Comparison of ENCODE assay signal across 27 cellular contexts in the genomic region with DNA sequence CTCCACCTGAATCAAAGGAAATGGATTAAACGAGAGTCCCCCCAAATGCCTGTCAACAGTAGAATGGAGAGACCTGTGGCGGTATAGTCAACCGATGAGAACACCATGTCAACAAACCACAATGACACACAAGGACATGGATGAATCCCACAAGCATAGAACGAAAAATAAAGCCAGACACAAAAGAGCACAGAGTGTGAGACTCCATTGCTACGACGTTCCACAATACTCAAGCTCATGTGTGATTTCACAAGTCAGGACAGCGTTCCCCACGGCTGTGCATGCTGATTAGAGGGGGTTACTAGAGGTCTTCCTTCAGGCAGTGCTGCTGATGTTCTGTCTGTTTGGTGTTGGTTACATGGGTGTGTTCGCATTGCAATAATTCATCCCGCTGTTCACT. TPM values are rescaled to one million over a fixed set of nuclear protein-coding genes. Genes with fewer than 3 reads are reported as not detected.
DNase-seq lines count a peak whose midpoint lies in the region; ATAC-seq, FAIRE-seq and TF ChIP-seq lines count a peak whose summit lies in the region.
"Had no signal": no experiment of that assay in that cellular context is flagged by ENCODE, and none has a peak within 500 bp of the region (broad histone marks: within the 10 kb centered on the region; RNA-seq: fewer than 3 reads in every experiment).

No MANE protein-coding gene starts in this region.

- H2AFZ ChIP-seq in HepG2 (ENCODE audit: low read length) = no peak overlapping the region
- H2AFZ ChIP-seq: hepatocyte had no signal

- peak in 1 of 3 donors; percentile 8 for DNase-seq in right lobe of liver
- DNase-seq in HepG2 (ENCODE audit: low spot score) = no peak
- no peak for DNase-seq in left cardiac atrium
- DNase-seq in WTC11 (ENCODE audit: low spot score) = no peak
- DNase-seq in transverse colon = no peak
- no peak for DNase-seq in NCI-H345 treated with DMSO at 0.1 percent for 48 hours (lab: John Stamatoyannopoulos, UW; ENCODE audit: unreplicated experiment)
- DNase-seq: activated CD4-positive, CD25-positive, alpha-beta regulatory T cell treated with anti-CD3 and anti-CD28 coated beads, Interleukin-2, amount 50 U/mL, for 72 hours; activated CD8-positive, alpha-beta memory T cell treated with anti-CD3 and anti-CD28 coated beads, Interleukin-2, amount 10 ng/mL, durations not matched to agents 7 days and 5 days; activated effector memory CD4-positive, alpha-beta T cell treated with anti-CD3 and anti-CD28 coated beads, Interleukin-2, amount 50 U/mL, for 16 hours; CD4-positive, CD25-positive, alpha-beta regulatory T cell; DMS79; islet precursor cell; KG1; NCI-H1092 treated with DMSO at 0.1 percent for 48 hours; NCI-H2107; NCI-H526; T-helper 9 cell had no signal

- H3K9me3 Mint-ChIP-seq in WTC11 = peaks cover 6% of the 10 kb centered on the region
- H3K9me3 Mint-ChIP-seq: stimulated activated naive CD8-positive, alpha-beta T cell treated with anti-CD3 and anti-CD28 coated beads, Interleukin-15, Interleukin-2, amounts not matched to agents 100 ng/mL and 50 ng/mL, for 24 hours had no signal

- no peaks in the 10 kb centered on the region for H3K79me2 ChIP-seq in HepG2 (ENCODE audit: insufficient read depth, low read length)
- H3K79me2 ChIP-seq: hepatocyte had no signal

- ATAC-seq in right lobe of liver = peak; percentile 28 to 77 (median 46)
- ATAC-seq in HepG2 = no peak
- peak; percentile 72 to 73 for ATAC-seq in left cardiac atrium
- ATAC-seq in WTC11 = no peak
- ATAC-seq: activated CD8-positive, alpha-beta memory T cell treated with anti-CD3 and anti-CD28 coated beads, Interleukin-2, amount 10 ng/mL, durations not matched to agents 7 days and 5 days had no signal

- no peak overlapping the region for H3K4me3 Mint-ChIP-seq in WTC11
- H3K4me3 Mint-ChIP-seq: activated CD8-positive, alpha-beta memory T cell treated with anti-CD3 and anti-CD28 coated beads, Interleukin-2, amount 10 ng/mL, durations not matched to agents 7 days and 5 days; CD4-positive, CD25-positive, alpha-beta regulatory T cell; nephron; stimulated activated naive CD8-positive, alpha-beta T cell treated with anti-CD3 and anti-CD28 coated beads, Interleukin-15, Interleukin-2, amounts not matched to agents 100 ng/mL and 50 ng/mL, for 24 hours had no signal

- in situ Hi-C loops in HepG2 (cut with HindIII; ENCODE audit: extremely low pct_ligation_motif_present, low pct_unique_long_range_greater_than_20kb) (no loop called here), transverse colon (cut with MboI; ENCODE audit: low pct_ligation_motif_present in 1 of 4, low pct_unique_long_range_greater_than_20kb in 1 of 4, low sequenced_read_pairs in 3 of 4) (no loop called here)

- no peaks in the 10 kb centered on the region for H4K20me1 ChIP-seq in HepG2 (ENCODE audit: insufficient read depth, low read length)

- H3K27me3 ChIP-seq in right lobe of liver (no peaks in the 10 kb centered on the region), HepG2 (ENCODE audit: control insufficient read depth in 1 of 2, insufficient read depth in 2 of 2, low read length in 2 of 2) (peaks cover 0 to 16% of the 10 kb centered on the region in 2 experiments; a peak in 2 of 5 replicates), transverse colon (no peaks in the 10 kb centered on the region)
- H3K27me3 ChIP-seq: hepatocyte, upper lobe of right lung had no signal

- WGBS in right lobe of liver (ENCODE audit: insufficient coverage, low coverage, low lambda C conversion rate, missing lambda C conversion rate) = 47% methylated on average over 9 of the region's 10 CpGs
- WGBS in HepG2 (ENCODE audit: low lambda C conversion rate) = 51% methylated on average over 9 of the region's 10 CpGs
- WGBS in transverse colon (ENCODE audit: low coverage in 1 of 2), 2 donors = 74 to 83% methylated on average over 6 to 10 of the region's 10 CpGs

- no peaks in the 10 kb centered on the region; the same call in 1 of the 2 replicates for H3K27me3 Mint-ChIP-seq in WTC11 (ENCODE audit: low read depth)

- TF ChIP-seq POLR2A in right lobe of liver (IDR thresholded peaks at IDR 0.05) (no peak), HepG2 (IDR thresholded peaks at IDR 0.05; ENCODE audit: insufficient read depth in 1 of 2, low read depth in 2 of 2, low read length in 2 of 2) (no peak), transverse colon (IDR thresholded peaks at IDR 0.05) (no peak)

- POLR2A ChIA-PET in HepG2 (lab: Yijun Ruan, JAX) = no interaction called here
- POLR2A ChIA-PET in WTC11 (lab: Charles Lee) = no interaction called here

- no peak overlapping the region for H3K9ac ChIP-seq in HepG2 (ENCODE audit: insufficient read depth, low read depth, low read length)

- H3K36me3 ChIP-seq in right lobe of liver (no peaks in the 10 kb centered on the region), HepG2 (replicated peaks in 1 of 2; ENCODE audit: control insufficient read depth in 1 of 2, insufficient read depth in 2 of 2, low read length in 2 of 2) (no peaks in the 10 kb centered on the region), transverse colon (no peaks in the 10 kb centered on the region)
- H3K36me3 ChIP-seq: prostate gland, upper lobe of right lung had no signal

- no peaks in the 10 kb centered on the region for H3K9me3 ChIP-seq in right lobe of liver
- H3K9me3 ChIP-seq in HepG2 (ENCODE audit: low read length) = no peaks in the 10 kb centered on the region
- peaks cover 0 to 4% of the 10 kb centered on the region in 2 donors for H3K9me3 ChIP-seq in transverse colon
- H3K9me3 ChIP-seq: prostate gland, upper lobe of right lung had no signal

- no peak overlapping the region for H3K4me2 ChIP-seq in HepG2 (ENCODE audit: low read depth, low read length)
- H3K4me2 ChIP-seq: hepatocyte had no signal

- BruUV-seq in HepG2 (replicated peaks; lab: Mats Ljungman, UMichigan) = no TSS peak

- H3K27ac Mint-ChIP-seq in WTC11 = no peak overlapping the region
- H3K27ac Mint-ChIP-seq: activated CD8-positive, alpha-beta memory T cell treated with anti-CD3 and anti-CD28 coated beads, Interleukin-2, amount 10 ng/mL, durations not matched to agents 7 days and 5 days; CD4-positive, CD25-positive, alpha-beta regulatory T cell; nephron; stimulated activated naive CD8-positive, alpha-beta T cell treated with anti-CD3 and anti-CD28 coated beads, Interleukin-15, Interleukin-2, amounts not matched to agents 100 ng/mL and 50 ng/mL, for 24 hours had no signal

- no peaks in the 10 kb centered on the region for H3K4me1 Mint-ChIP-seq in WTC11

- H3K36me3 Mint-ChIP-seq in WTC11 = peaks cover 5% of the 10 kb centered on the region; the same call in 1 of the 2 replicates
- H3K36me3 Mint-ChIP-seq: activated CD8-positive, alpha-beta memory T cell treated with anti-CD3 and anti-CD28 coated beads, Interleukin-2, amount 10 ng/mL, durations not matched to agents 7 days and 5 days; CD4-positive, CD25-positive, alpha-beta regulatory T cell had no signal

- intact Hi-C loops in right lobe of liver (cut with DNase I) (no loop called here), HepG2 (cut with micrococcal nuclease; ENCODE audit: unreplicated experiment) (no loop called here), left cardiac atrium (cut with DNase I) (no loop called here), transverse colon (cut with DNase I; ENCODE audit: low total_unique reads) (no loop called here)

- TF ChIP-seq EP300 in HepG2 (IDR thresholded peaks at IDR 0.05; ENCODE audit: low read depth in 2 of 2, low read length in 2 of 2) (no peak), HepG2 (CRISPR knock-in tag; IDR thresholded peaks at IDR 0.05; ENCODE audit: borderline replicate concordance) (no peak), transverse colon (IDR thresholded peaks at IDR 0.05; ENCODE audit: low read depth) (no peak)

- H3K27ac ChIP-seq in right lobe of liver = no peak overlapping the region
- H3K27ac ChIP-seq in HepG2 (ENCODE audit: extremely low read length, insufficient read depth, low read length) = no peak overlapping the region
- no peak overlapping the region for H3K27ac ChIP-seq in transverse colon
- H3K27ac ChIP-seq: hepatocyte, HL-60, prostate gland, upper lobe of right lung had no signal

- CTCF ChIA-PET in HepG2 (lab: Yijun Ruan, JAX; ENCODE audit: low intra/inter-chr PET ratio, low total read pairs) (no interaction called here), WTC11 (lab: Charles Lee) (interaction anchor here (1.2 to 2.1 kb wide), 2 partner anchors 27 to 150 kb away, joined by 5 to 7 read pairs; no protein-coding TSS in a partner anchor)

- FAIRE-seq in HepG2 (lab: Jason Lieb, UNC) = no peak
- FAIRE-seq: endometrium had no signal

- H3K4me3 ChIP-seq in right lobe of liver = no peak overlapping the region
- H3K4me3 ChIP-seq in HepG2 (replicated peaks in 1 of 3; ENCODE audit: insufficient read depth in 1 of 3, low read depth in 2 of 3, low read length in 3 of 3) = no peak overlapping the region
- no peak overlapping the region for H3K4me3 ChIP-seq in transverse colon
- H3K4me3 ChIP-seq: hepatocyte, prostate gland, upper lobe of right lung had no signal

- TF ChIP-seq CTCF in right lobe of liver (IDR thresholded peaks at IDR 0.05) (no peak), HepG2 (CRISPR knock-in tag; IDR thresholded peaks at IDR 0.05) (no peak), WTC11 (IDR thresholded peaks at IDR 0.05) (no peak), transverse colon (IDR thresholded peaks at IDR 0.05) (no peak)

- TF ChIP-seq RAD21 in HepG2 (CRISPR knock-in tag; IDR thresholded peaks at IDR 0.05) = no peak

- H3K4me1 ChIP-seq in right lobe of liver (no peaks in the 10 kb centered on the region), HepG2 (ENCODE audit: insufficient read depth, low read length) (no peaks in the 10 kb centered on the region), transverse colon (peaks cover 0 to 11% (median 1%) of the 10 kb centered on the region in 4 donors)
- H3K4me1 ChIP-seq: prostate gland, upper lobe of right lung had no signal

RNA-seq across cellular contexts. Expression of gene PLA2G2D, which starts 5.8 kb away (rescaled TPM):
- under 1 TPM in 1 of 6 experiments, not detected in 5; 0.10 TPM for total RNA-seq in right lobe of liver
- not detected in 2 replicates for total RNA-seq in HepG2 (2016; rRNA removed; fragmentation: Illumina TruSeq; extraction: Trizol)
- total RNA-seq in HepG2 (2016; cell fraction: cytosol; rRNA removed; fragmentation: Illumina TruSeq; extraction: Trizol; ENCODE audit: low read depth) = not detected in 2 replicates
- total RNA-seq in HepG2 (2016; cell fraction: insoluble cytoplasmic fraction; rRNA removed; fragmentation: Illumina TruSeq; extraction: Trizol) = not detected in 2 replicates
- not detected in 2 replicates for total RNA-seq in HepG2 (2016; cell fraction: membrane; rRNA removed; fragmentation: Illumina TruSeq; extraction: Trizol)
- total RNA-seq in HepG2 (2016; cell fraction: nucleus; rRNA removed; fragmentation: Illumina TruSeq; extraction: Trizol) = not detected in 2 replicates
- not detected in 2 replicates for polyA plus RNA-seq in HepG2 (2011; rRNA removed)
- polyA plus RNA-seq in HepG2 (2011; cell fraction: cytosol; rRNA removed) = not detected in 2 replicates
- polyA plus RNA-seq in HepG2 (2011; cell fraction: nucleus; rRNA removed) = not detected in 2 replicates
- not detected in 2 replicates for polyA plus RNA-seq in HepG2 (2012)
- polyA plus RNA-seq in HepG2 (2016; cell fraction: cytosol; fragmentation: Illumina TruSeq; extraction: Trizol; ENCODE audit: low read depth) = not detected in 2 replicates
- not detected in 2 replicates for polyA plus RNA-seq in HepG2 (2016; cell fraction: insoluble cytoplasmic fraction; fragmentation: Illumina TruSeq; extraction: Trizol; ENCODE audit: low read depth)
- not detected in 2 replicates for polyA plus RNA-seq in HepG2 (2016; cell fraction: membrane; fragmentation: Illumina TruSeq; extraction: Trizol; ENCODE audit: low read depth)
- polyA plus RNA-seq in HepG2 (2016; cell fraction: nucleus; fragmentation: Illumina TruSeq; extraction: Trizol; ENCODE audit: insufficient read depth, low read depth) = not detected in 2 replicates
- polyA minus RNA-seq in HepG2 (2011; rRNA and poly(A)+ RNA removed; ENCODE audit: low replicate concordance) = not detected in 2 replicates
- not detected in 2 replicates for polyA minus RNA-seq in HepG2 (2011; cell fraction: cytosol; rRNA and poly(A)+ RNA removed)
- polyA minus RNA-seq in HepG2 (2011; cell fraction: nucleus; rRNA and poly(A)+ RNA removed) = not detected in 2 replicates
- total RNA-seq in left cardiac atrium = not detected
- total RNA-seq in WTC11 (2021) = not detected in 3 replicates
- total RNA-seq in transverse colon = under 1 TPM in 1 of 4 donors, not detected in 3; 0.16 TPM
- total RNA-seq: A673; activated CD8-positive, alpha-beta memory T cell treated with anti-CD3 and anti-CD28 coated beads, Interleukin-2, amount 10 ng/mL, durations not matched to agents 7 days and 5 days; CD4-positive, CD25-positive, alpha-beta regulatory T cell; H4; hepatocyte; OCI-LY7; prostate gland; upper lobe of right lung had no signal
- polyA plus RNA-seq: CD4-positive, CD25-positive, alpha-beta regulatory T cell; hepatocyte had no signal

RNA-seq across cellular contexts. Expression of gene PLA2G2F, which starts 14.0 kb away (rescaled TPM):
- total RNA-seq in right lobe of liver (not detected), HepG2 (2016; rRNA removed; fragmentation: Illumina TruSeq; extraction: Trizol) (not detected in 2 replicates), left cardiac atrium (not detected), WTC11 (2021) (not detected in 3 replicates), transverse colon (under 1 TPM in 1 of 4 donors, not detected in 3; 0.32 TPM)
- not detected in 2 replicates for total RNA-seq in HepG2 (2016; cell fraction: cytosol; rRNA removed; fragmentation: Illumina TruSeq; extraction: Trizol; ENCODE audit: low read depth)
- total RNA-seq in HepG2 (2016; cell fraction: insoluble cytoplasmic fraction; rRNA removed; fragmentation: Illumina TruSeq; extraction: Trizol) = not detected in 2 replicates
- total RNA-seq in HepG2 (2016; cell fraction: membrane; rRNA removed; fragmentation: Illumina TruSeq; extraction: Trizol) = not detected in 2 replicates
- not detected in 2 replicates for total RNA-seq in HepG2 (2016; cell fraction: nucleus; rRNA removed; fragmentation: Illumina TruSeq; extraction: Trizol)
- not detected in 2 replicates for polyA plus RNA-seq in HepG2 (2011; rRNA removed)
- not detected in 2 replicates for polyA plus RNA-seq in HepG2 (2011; cell fraction: cytosol; rRNA removed)
- polyA plus RNA-seq in HepG2 (2011; cell fraction: nucleus; rRNA removed) = 0.06 TPM in 1 of 2 replicates, not detected in the other
- polyA plus RNA-seq in HepG2 (2012) = not detected in 2 replicates
- not detected in 2 replicates for polyA plus RNA-seq in HepG2 (2016; cell fraction: cytosol; fragmentation: Illumina TruSeq; extraction: Trizol; ENCODE audit: low read depth)
- not detected in 2 replicates for polyA plus RNA-seq in HepG2 (2016; cell fraction: insoluble cytoplasmic fraction; fragmentation: Illumina TruSeq; extraction: Trizol; ENCODE audit: low read depth)
- polyA plus RNA-seq in HepG2 (2016; cell fraction: membrane; fragmentation: Illumina TruSeq; extraction: Trizol; ENCODE audit: low read depth) = not detected in 2 replicates
- not detected in 2 replicates for polyA plus RNA-seq in HepG2 (2016; cell fraction: nucleus; fragmentation: Illumina TruSeq; extraction: Trizol; ENCODE audit: insufficient read depth, low read depth)
- polyA minus RNA-seq in HepG2 (2011; rRNA and poly(A)+ RNA removed; ENCODE audit: low replicate concordance) = not detected in 2 replicates
- not detected in 2 replicates for polyA minus RNA-seq in HepG2 (2011; cell fraction: cytosol; rRNA and poly(A)+ RNA removed)
- not detected in 2 replicates for polyA minus RNA-seq in HepG2 (2011; cell fraction: nucleus; rRNA and poly(A)+ RNA removed)
- total RNA-seq: A673; activated CD8-positive, alpha-beta memory T cell treated with anti-CD3 and anti-CD28 coated beads, Interleukin-2, amount 10 ng/mL, durations not matched to agents 7 days and 5 days; CD4-positive, CD25-positive, alpha-beta regulatory T cell; H4; hepatocyte; OCI-LY7; upper lobe of right lung had no signal
- polyA plus RNA-seq: CD4-positive, CD25-positive, alpha-beta regulatory T cell; hepatocyte had no signal

RNA-seq across cellular contexts. Expression of gene PLA2G5, which starts 55.1 kb away (rescaled TPM):
- total RNA-seq in right lobe of liver (1 to 10 TPM in 5 of 6 experiments, under 1 TPM in 1; 0.62 to 4.8 (median 3.2) TPM), HepG2 (2016; rRNA removed; fragmentation: Illumina TruSeq; extraction: Trizol) (not detected in 2 replicates), left cardiac atrium (10 to 100 TPM; 84.9 to 93.0 TPM), WTC11 (2021) (0.30 TPM in 1 of 3 replicates, not detected in the others), transverse colon (1 to 10 TPM in 2 of 4 donors, under 1 TPM in 1, not detected in 1; 0.60 to 3.1 (median 2.9) TPM)
- total RNA-seq in HepG2 (2016; cell fraction: cytosol; rRNA removed; fragmentation: Illumina TruSeq; extraction: Trizol; ENCODE audit: low read depth) = not detected in 2 replicates
- total RNA-seq in HepG2 (2016; cell fraction: insoluble cytoplasmic fraction; rRNA removed; fragmentation: Illumina TruSeq; extraction: Trizol) = not detected in 2 replicates
- total RNA-seq in HepG2 (2016; cell fraction: membrane; rRNA removed; fragmentation: Illumina TruSeq; extraction: Trizol) = not detected in 2 replicates
- total RNA-seq in HepG2 (2016; cell fraction: nucleus; rRNA removed; fragmentation: Illumina TruSeq; extraction: Trizol) = not detected in 2 replicates
- not detected in 2 replicates for polyA plus RNA-seq in HepG2 (2011; rRNA removed)
- 0.06 TPM in 1 of 2 replicates, not detected in the other for polyA plus RNA-seq in HepG2 (2011; cell fraction: cytosol; rRNA removed)
- not detected in 2 replicates for polyA plus RNA-seq in HepG2 (2011; cell fraction: nucleus; rRNA removed)
- polyA plus RNA-seq in HepG2 (2012) = not detected in 2 replicates
- not detected in 2 replicates for polyA plus RNA-seq in HepG2 (2016; cell fraction: cytosol; fragmentation: Illumina TruSeq; extraction: Trizol; ENCODE audit: low read depth)
- not detected in 2 replicates for polyA plus RNA-seq in HepG2 (2016; cell fraction: insoluble cytoplasmic fraction; fragmentation: Illumina TruSeq; extraction: Trizol; ENCODE audit: low read depth)
- polyA plus RNA-seq in HepG2 (2016; cell fraction: membrane; fragmentation: Illumina TruSeq; extraction: Trizol; ENCODE audit: low read depth) = not detected in 2 replicates
- not detected in 2 replicates for polyA plus RNA-seq in HepG2 (2016; cell fraction: nucleus; fragmentation: Illumina TruSeq; extraction: Trizol; ENCODE audit: insufficient read depth, low read depth)
- polyA minus RNA-seq in HepG2 (2011; rRNA and poly(A)+ RNA removed; ENCODE audit: low replicate concordance) = not detected in 2 replicates
- not detected in 2 replicates for polyA minus RNA-seq in HepG2 (2011; cell fraction: cytosol; rRNA and poly(A)+ RNA removed)
- polyA minus RNA-seq in HepG2 (2011; cell fraction: nucleus; rRNA and poly(A)+ RNA removed) = not detected in 2 replicates
- total RNA-seq: A673; activated CD8-positive, alpha-beta memory T cell treated with anti-CD3 and anti-CD28 coated beads, Interleukin-2, amount 10 ng/mL, durations not matched to agents 7 days and 5 days; CD4-positive, CD25-positive, alpha-beta regulatory T cell; H4; OCI-LY7 had no signal
- polyA plus RNA-seq: CD4-positive, CD25-positive, alpha-beta regulatory T cell had no signal

Comparison
In these comparisons a context has a peak if more than half of its experiments do, and no peak if none do; other contexts are left out.
1. ATAC-seq: peak in right lobe of liver (4 of 4) and left cardiac atrium (2 of 2); none in HepG2 (single experiment) and WTC11 (single experiment).
2. RNA of gene PLA2G5, which starts 55.1 kb away (total RNA-seq): 84.9 to 93.0 TPM in left cardiac atrium; 0.62 to 4.8 TPM in right lobe of liver, 0.60 to 3.1 TPM in transverse colon, not detected in HepG2 and 0.30 TPM in WTC11; every median in the first group is over 10 times any median in the second.